Comparison of ENCODE assay signal across 8 cellular contexts in the genomic region with DNA sequence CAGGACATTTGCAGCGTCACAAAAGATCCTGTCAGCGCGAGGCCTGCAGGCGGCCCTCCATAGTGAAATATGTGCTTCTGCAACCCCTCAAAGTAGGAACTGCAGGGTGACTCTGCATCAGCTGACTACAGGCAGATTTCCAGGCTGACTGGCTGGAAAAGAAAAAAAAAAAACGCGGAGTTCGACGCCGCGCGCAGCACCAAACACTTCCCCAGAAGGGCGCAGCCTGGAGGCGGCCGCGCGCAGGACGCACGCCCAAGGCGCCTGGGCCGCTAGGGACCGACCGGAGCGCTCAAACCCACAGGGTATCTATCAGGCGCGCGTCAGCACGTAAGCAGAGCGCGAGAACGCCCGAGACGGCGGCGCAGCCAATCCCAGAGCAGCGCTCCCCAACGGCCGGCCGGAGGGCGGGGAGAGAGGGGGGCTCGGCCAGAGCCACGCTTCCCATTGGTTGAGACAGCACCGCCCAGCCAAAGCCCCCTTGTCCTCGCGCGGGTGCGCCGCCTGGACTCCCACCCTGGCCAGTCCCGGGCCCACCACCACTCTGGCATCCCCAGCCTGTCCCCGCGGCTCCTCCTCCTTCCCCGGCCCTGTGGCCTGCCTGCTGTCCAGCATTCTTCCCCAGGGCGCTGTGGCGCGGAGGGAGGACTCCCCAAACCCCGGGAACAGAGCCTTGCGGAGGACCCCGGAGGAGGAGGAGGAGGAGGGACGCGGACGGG. TPM values are rescaled to one million over a fixed set of nuclear protein-coding genes. Genes with fewer than 3 reads are reported as not detected.
DNase-seq lines count a peak whose midpoint lies in the region; ATAC-seq and TF ChIP-seq lines count a peak whose summit lies in the region.

No MANE protein-coding gene starts in this region.

- H3K9me2 ChIP-seq in hepatocyte (replicated peaks; ENCODE audit: insufficient read depth) = no peaks in the 10 kb centered on the region

- TF ChIP-seq POLR2A in GM18505 (IDR thresholded peaks at IDR 0.05; ENCODE audit: borderline replicate concordance, extremely low read depth, insufficient read depth, insufficient read length) = peak; percentile 82

- TF ChIP-seq CTCF in hepatocyte (IDR thresholded peaks at IDR 0.05; ENCODE audit: poor library complexity) = peak; percentile 59

- peak overlapping the region; percentile 96 for H3K27ac ChIP-seq in hepatocyte

- peak overlapping the region; percentile 40 for H3K4me3 ChIP-seq in hepatocyte

- H3K27me3 ChIP-seq in hepatocyte = no peaks in the 10 kb centered on the region

- H3K4me1 ChIP-seq in hepatocyte (ENCODE audit: insufficient read depth) = peaks cover 4% of the 10 kb centered on the region

- no peaks in the 10 kb centered on the region for H3K9me3 ChIP-seq in hepatocyte (ENCODE audit: low read depth)

- no peaks in the 10 kb centered on the region for H3K36me3 ChIP-seq in hepatocyte (replicated peaks; ENCODE audit: insufficient read depth, low read depth)

- H3K79me2 ChIP-seq in hepatocyte = peaks cover 47% of the 10 kb centered on the region

- DNase-seq in NCI-H1930 (lab: John Stamatoyannopoulos, UW) = peak; percentile 97
- DNase-seq in T-helper 22 cell (ENCODE audit: low read depth) = peak; percentile 79
- DNase-seq in astrocyte of the hippocampus (ENCODE audit: low read depth, low spot score) = peak; percentile 99
- DNase-seq in hepatocyte (ENCODE audit: low spot score) = peak; percentile 99
- peak; percentile 85 for DNase-seq in renal cortical epithelial cell (ENCODE audit: low read depth)
- no peak for DNase-seq in HuH-7 (ENCODE audit: low spot score)

- 2% methylated on average over 31 of the region's 60 CpGs for WGBS in hepatocyte (ENCODE audit: low lambda C conversion rate, missing lambda C conversion rate)

- H2AFZ ChIP-seq in hepatocyte = peak overlapping the region; percentile 79

- peak overlapping the region; percentile 88 for H3K4me2 ChIP-seq in hepatocyte

- no peaks in the 10 kb centered on the region for H4K20me1 ChIP-seq in hepatocyte (ENCODE audit: insufficient read depth, poor library complexity, severe bottlenecking)

- ATAC-seq in GM18505 (IDR thresholded peaks at IDR 0.05; ENCODE audit: unreplicated experiment) = peak; percentile 95
- ATAC-seq in HG02970 (IDR thresholded peaks at IDR 0.05; ENCODE audit: low FRiP score, unreplicated experiment) = peak; percentile 94

RNA-seq across cellular contexts. Expression of a gene that starts 1.0 kb away (rescaled TPM):
- 62.9 and 64.2 TPM in 2 replicates for total RNA-seq in hepatocyte
- polyA plus RNA-seq in hepatocyte = 40.3 and 61.8 TPM in 2 replicates
- total RNA-seq in renal cortical epithelial cell = 4.0 and 6.6 TPM in 2 replicates
